Comparison of ENCODE assay signal across 1 cellular context in the genomic region with DNA sequence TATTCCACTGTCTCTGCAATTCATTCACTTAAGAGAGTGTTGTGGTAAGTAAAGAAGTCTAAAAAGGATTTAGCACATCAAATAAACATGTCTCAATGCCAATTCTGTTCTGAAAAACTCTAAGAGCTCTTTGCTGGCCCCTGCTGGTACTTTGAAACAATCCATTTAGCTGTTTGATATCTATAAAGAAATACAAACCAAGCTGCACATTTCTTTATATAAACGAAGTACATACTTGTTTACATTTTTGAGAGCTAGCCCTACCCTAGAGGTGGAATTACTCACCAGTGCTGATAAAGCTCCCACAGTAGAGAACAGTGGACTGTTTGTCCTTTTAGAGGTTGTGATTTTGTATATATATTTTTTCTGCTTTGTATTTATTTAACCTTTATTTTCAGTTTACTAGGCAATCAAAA.
TF ChIP-seq lines count a peak whose summit lies in the region.

No MANE protein-coding gene starts in this region.

TF ChIP-seq in IMR-90, 13 proteins besides CTCF, POLR2A, EP300 and RAD21 (continued from another document):
- TF ChIP-seq SMC3 (IDR thresholded peaks at IDR 0.05; ENCODE audit: low read depth, low read length) (peak; percentile 63), USF2 (IDR thresholded peaks at IDR 0.05; ENCODE audit: low read depth, low read length) (no peak)
